Comparison of ENCODE assay signal across 12 cellular contexts in genomic region chr13:113273856-113274590, GRCh38. TPM values are rescaled to one million over a fixed set of nuclear protein-coding genes. Genes with fewer than 3 reads are reported as not detected.
DNase-seq lines count a peak whose midpoint lies in the region; ATAC-seq and TF ChIP-seq lines count a peak whose summit lies in the region.
"Had no signal": no experiment of that assay in that cellular context is flagged by ENCODE, and none has a peak within 500 bp of the region (broad histone marks: within the 10 kb centered on the region; RNA-seq: fewer than 3 reads in every experiment).

No MANE protein-coding gene starts in this region.

- no peaks in the 10 kb centered on the region for H3K79me2 ChIP-seq in mammary epithelial cell (ENCODE audit: insufficient read depth, low read length)
- H3K79me2 ChIP-seq: parathyroid adenoma had no signal

- peak; percentile 72 for DNase-seq in mammary epithelial cell
- DNase-seq in MCF 10A (ENCODE audit: unreplicated experiment), result no peak
- DNase-seq in SKM-1 treated with dmso at 0.1 percent for 144 hours (lab: John Stamatoyannopoulos, UW; ENCODE audit: unreplicated experiment), result peak; percentile 52
- peak; percentile 54 to 62 for DNase-seq in foreskin fibroblast
- peak; percentile 22 for DNase-seq in superior temporal gyrus (ENCODE audit: extremely low spot score)
- no peak for DNase-seq in T1000 (lab: John Stamatoyannopoulos, UW)
- no peak for DNase-seq in immature natural killer cell
- DNase-seq: activated CD4-positive, CD25-positive, alpha-beta regulatory T cell treated with anti-CD3 and anti-CD28 coated beads, Interleukin-2, amount 50 U/mL, for 72 hours; BE2C; NCI-H526 treated with DMSO at 0.1 percent for 48 hours had no signal

- H3K27ac ChIP-seq in mammary epithelial cell (ENCODE audit: insufficient read depth, low read depth, low read length), result peak overlapping the region; percentile 8
- H3K27ac ChIP-seq: parathyroid adenoma had no signal

- peak overlapping the region; percentile 84 for H2AFZ ChIP-seq in mammary epithelial cell (ENCODE audit: low read depth, low read length)
- H2AFZ ChIP-seq: parathyroid adenoma had no signal

- no peak overlapping the region for H3K4me3 ChIP-seq in mammary epithelial cell (replicated peaks in 1 of 3; ENCODE audit: insufficient read depth in 1 of 3, low read depth in 2 of 3, low read length in 3 of 3)
- H3K4me3 ChIP-seq in foreskin fibroblast (ENCODE audit: low read depth in 1 of 2, low read length in 2 of 2), result no peak overlapping the region

- BruUV-seq in mammary epithelial cell (replicated peaks; lab: Mats Ljungman, UMichigan), result no TSS peak
- BruUV-seq in MCF 10A (replicated peaks; lab: Mats Ljungman, UMichigan), result no TSS peak

- CTCF ChIA-PET in mammary epithelial cell (lab: Charles Lee; ENCODE audit: low non-redundant PET), result no interaction called here
- CTCF ChIA-PET in MCF 10A (lab: Yijun Ruan, JAX), result interaction anchor here (0.7 to 1.3 kb wide), 5 partner anchors 16 to 337 kb away, joined by 3 to 7 read pairs (median 4); no protein-coding TSS in a partner anchor

- in situ Hi-C loops in mammary epithelial cell (cut with MboI; ENCODE audit: low sequenced_read_pairs in 2 of 2), result loop anchor here in 1 of 2 donors (10.0 kb wide), 1 partner anchor 121 kb away; no protein-coding TSS in a partner anchor

- WGBS in mammary epithelial cell (ENCODE audit: low coverage, missing lambda C conversion rate), result 17% methylated on average over 13 of the region's 15 CpGs

- no peak overlapping the region for H3K4me3 Mint-ChIP-seq in MCF 10A (ENCODE audit: unreplicated experiment)
- H3K4me3 Mint-ChIP-seq in immature natural killer cell, result no peak overlapping the region

- H3K9me3 ChIP-seq in mammary epithelial cell (replicated peaks; ENCODE audit: insufficient read depth, low read length), result no peaks in the 10 kb centered on the region
- H3K9me3 ChIP-seq: BE2C had no signal

- H3K36me3 ChIP-seq in mammary epithelial cell (ENCODE audit: insufficient read depth, low read length), result no peaks in the 10 kb centered on the region

- dilution Hi-C loops in mammary epithelial cell (cut with HindIII; ENCODE audit: low sequenced_read_pairs), result no loop called here

- H3K27me3 Mint-ChIP-seq in MCF 10A (ENCODE audit: insufficient read depth, unreplicated experiment) (no peaks in the 10 kb centered on the region), immature natural killer cell (ENCODE audit: low read depth in 3 of 3) (peaks cover 0 to 4% (median 3%) of the 10 kb centered on the region in 3 donors)

- H3K36me3 Mint-ChIP-seq in MCF 10A (ENCODE audit: insufficient read depth, unreplicated experiment), result peaks cover 25% of the 10 kb centered on the region
- peaks cover 0 to 9% (median 3%) of the 10 kb centered on the region in 3 donors for H3K36me3 Mint-ChIP-seq in immature natural killer cell

- TF ChIP-seq CTCF in mammary epithelial cell (conservative IDR thresholded peaks at IDR 0.05 in 1 of 2, IDR thresholded peaks at IDR 0.05 in 1 of 2; ENCODE audit: extremely low read depth in 1 of 2, insufficient read depth in 1 of 2, low read depth in 1 of 2, low read length in 2 of 2) (no peak), MCF 10A (IDR thresholded peaks at IDR 0.05; ENCODE audit: unreplicated experiment) (no peak), foreskin fibroblast (IDR thresholded peaks at IDR 0.05; ENCODE audit: low read depth, low read length) (no peak)

- H3K27ac Mint-ChIP-seq in MCF 10A (ENCODE audit: low read depth, unreplicated experiment) (no peak overlapping the region), immature natural killer cell (peak overlapping the region in 2 of 6 donors; percentile 16 to 19)

- H3K9me3 Mint-ChIP-seq in MCF 10A (ENCODE audit: unreplicated experiment) (no peaks in the 10 kb centered on the region), immature natural killer cell (no peaks in the 10 kb centered on the region)

- H3K4me1 ChIP-seq in mammary epithelial cell (ENCODE audit: insufficient read depth, low read length), result peaks cover 16% of the 10 kb centered on the region
- H3K4me1 ChIP-seq: BE2C, parathyroid adenoma had no signal

- no peaks in the 10 kb centered on the region for H3K27me3 ChIP-seq in mammary epithelial cell (ENCODE audit: insufficient read depth, low read length)
- H3K27me3 ChIP-seq: BE2C had no signal

- no peak overlapping the region for H3K9ac ChIP-seq in mammary epithelial cell (ENCODE audit: insufficient read depth, low read length)
- H3K9ac ChIP-seq: parathyroid adenoma had no signal

- no peaks in the 10 kb centered on the region for H3K4me1 Mint-ChIP-seq in MCF 10A (ENCODE audit: insufficient read depth, unreplicated experiment)
- H3K4me1 Mint-ChIP-seq in immature natural killer cell, result peaks cover 0 to 4% of the 10 kb centered on the region in 2 donors

- POLR2A ChIA-PET in MCF 10A (lab: Yijun Ruan, JAX), result interaction anchor here (0.6 to 1.2 kb wide), 5 partner anchors 10 to 791 kb away, joined by 3 to 6 read pairs (median 4); no protein-coding TSS in a partner anchor

- ATAC-seq in GM18520 (IDR thresholded peaks at IDR 0.05; ENCODE audit: unreplicated experiment), result no peak

- peak overlapping the region; percentile 5 for H3K4me2 ChIP-seq in mammary epithelial cell (ENCODE audit: insufficient read depth, low read depth, low read length)

- intact Hi-C loops in mammary epithelial cell (cut with micrococcal nuclease), result loop anchor here (10.0 kb wide), 1 partner anchor 291 kb away; no protein-coding TSS in a partner anchor
- intact Hi-C loops in MCF 10A (cut with micrococcal nuclease), result loop anchor here (2.0 kb wide), 1 partner anchor 99 kb away; no protein-coding TSS in a partner anchor

- H4K20me1 ChIP-seq in mammary epithelial cell (ENCODE audit: insufficient read depth, low read length), result no peaks in the 10 kb centered on the region

RNA-seq across cellular contexts. Expression of gene LAMP1, which starts 23.0 kb away (rescaled TPM):
- 100 to 1,000 TPM; 242 to 252 TPM for total RNA-seq in mammary epithelial cell
- polyA plus RNA-seq in mammary epithelial cell, result 162 TPM
- polyA minus RNA-seq in mammary epithelial cell, result 88.4 TPM
- total RNA-seq in MCF 10A (2022), result 141 and 150 TPM in 2 replicates
- 10 to 100 TPM; 23.4 to 48.9 (median 27.8) TPM for polyA plus RNA-seq in immature natural killer cell

Comparison
In these comparisons a context has a peak if more than half of its experiments do, and no peak if none do; other contexts are left out.
1. DNase-seq: peak in mammary epithelial cell (single experiment), SKM-1 treated with dmso at 0.1 percent for 144 hours (single experiment), foreskin fibroblast (2 of 2) and superior temporal gyrus (single experiment); none in MCF 10A (single experiment), T1000 (single experiment) and immature natural killer cell (0 of 3).